1 cellular context compared by ENCODE assay signal in genomic region chr1:29222260-29222659, GRCh38. TPM values are rescaled to one million over a fixed set of nuclear protein-coding genes. Genes with fewer than 3 reads are reported as not detected.
"Had no signal": no experiment of that assay in that cellular context is flagged by ENCODE, and none has a peak within 500 bp of the region (broad histone marks: within the 10 kb centered on the region; RNA-seq: fewer than 3 reads in every experiment).

No MANE protein-coding gene starts in this region.

RNA-seq across cellular contexts. Expression of gene PTPRU, which starts 14.1 kb away (rescaled TPM):
- polyA plus RNA-seq: IgD-negative memory B cell had no signal
